ENCODE assay signal across 8 cellular contexts in genomic region chr19:45902651-45903625, GRCh38. TPM values are rescaled to one million over a fixed set of nuclear protein-coding genes. Genes with fewer than 3 reads are reported as not detected.
DNase-seq lines count a peak whose midpoint lies in the region; ATAC-seq and TF ChIP-seq lines count a peak whose summit lies in the region.

No MANE protein-coding gene starts in this region.

- no peak for TF ChIP-seq CTCF in glutamatergic neuron (IDR thresholded peaks at IDR 0.05; ENCODE audit: partially characterized antibody, unreplicated experiment)
- no peak for TF ChIP-seq CTCF in osteocyte (IDR thresholded peaks at IDR 0.05)

- H3K4me3 ChIP-seq in thymus (ENCODE audit: low read length) = peak overlapping the region; percentile 79

- 2% methylated on average over 73 of the region's 73 CpGs for WGBS in thymus

- TF ChIP-seq POLR2A in GM10847 (IDR thresholded peaks at IDR 0.05; ENCODE audit: extremely low read depth, insufficient read length) = peak; percentile 84

- peak overlapping the region; percentile 76 for H3K27ac Mint-ChIP-seq in activated naive CD8-positive, alpha-beta T cell
- H3K27ac Mint-ChIP-seq in glutamatergic neuron (ENCODE audit: unreplicated experiment) = peak overlapping the region; percentile 72
- peak overlapping the region; percentile 69 for H3K27ac Mint-ChIP-seq in osteocyte (ENCODE audit: unreplicated experiment)

- H3K9me3 Mint-ChIP-seq in activated naive CD8-positive, alpha-beta T cell (ENCODE audit: low read depth) = no peaks in the 10 kb centered on the region
- peaks cover 13% of the 10 kb centered on the region for H3K9me3 Mint-ChIP-seq in glutamatergic neuron (ENCODE audit: unreplicated experiment)
- no peaks in the 10 kb centered on the region for H3K9me3 Mint-ChIP-seq in osteocyte (ENCODE audit: unreplicated experiment)

- H3K27me3 ChIP-seq in thymus (ENCODE audit: control insufficient read depth, insufficient read depth) = no peaks in the 10 kb centered on the region

- ATAC-seq in HG02623 (IDR thresholded peaks at IDR 0.05; ENCODE audit: unreplicated experiment) = peak; percentile 81
- ATAC-seq in SK-N-SH treated with all-trans-retinoic acid at 6 μM for 48 hours = peak; percentile 93

- no peaks in the 10 kb centered on the region for H3K9me3 ChIP-seq in thymus (ENCODE audit: control insufficient read depth)

- peak overlapping the region; percentile 93 for H3K4me3 Mint-ChIP-seq in activated naive CD8-positive, alpha-beta T cell
- H3K4me3 Mint-ChIP-seq in glutamatergic neuron (ENCODE audit: unreplicated experiment) (peak overlapping the region; percentile 82), osteocyte (ENCODE audit: unreplicated experiment) (peak overlapping the region; percentile 90)

- no peaks in the 10 kb centered on the region for H3K27me3 Mint-ChIP-seq in activated naive CD8-positive, alpha-beta T cell
- H3K27me3 Mint-ChIP-seq in glutamatergic neuron (ENCODE audit: unreplicated experiment) (peaks cover 13% of the 10 kb centered on the region), osteocyte (ENCODE audit: unreplicated experiment) (no peaks in the 10 kb centered on the region)

- peaks cover 7% of the 10 kb centered on the region for H3K4me1 ChIP-seq in thymus (ENCODE audit: control insufficient read depth, insufficient read depth, low read length)

- peaks cover 10% of the 10 kb centered on the region for H3K36me3 ChIP-seq in thymus (ENCODE audit: control insufficient read depth, insufficient read depth)

- H3K36me3 Mint-ChIP-seq in activated naive CD8-positive, alpha-beta T cell = peaks cover 8% of the 10 kb centered on the region
- H3K36me3 Mint-ChIP-seq in glutamatergic neuron (ENCODE audit: unreplicated experiment) = peaks cover 10% of the 10 kb centered on the region
- peaks cover 10% of the 10 kb centered on the region for H3K36me3 Mint-ChIP-seq in osteocyte (ENCODE audit: unreplicated experiment)

- peak; percentile 96 for DNase-seq in NCI-H1092 treated with DMSO at 0.1 percent for 48 hours (lab: John Stamatoyannopoulos, UW)
- peak; percentile 99 for DNase-seq in glutamatergic neuron
- peak; percentile 100 for DNase-seq in osteocyte (ENCODE audit: extremely low spot score, unreplicated experiment)

- peaks cover 16% of the 10 kb centered on the region for H3K4me1 Mint-ChIP-seq in activated naive CD8-positive, alpha-beta T cell (ENCODE audit: low read depth)
- peaks cover 1% of the 10 kb centered on the region for H3K4me1 Mint-ChIP-seq in glutamatergic neuron (ENCODE audit: low read depth, unreplicated experiment)
- H3K4me1 Mint-ChIP-seq in osteocyte (ENCODE audit: unreplicated experiment) = peaks cover 12% of the 10 kb centered on the region

- H3K27ac ChIP-seq in thymus (ENCODE audit: low read depth) = peak overlapping the region; percentile 91

TF ChIP-seq in SK-N-SH treated with all-trans-retinoic acid at 6 μM for 48 hours, 23 proteins besides CTCF, POLR2A, EP300 and RAD21:
- TF ChIP-seq ZFP30 (CRISPR knock-in tag; IDR thresholded peaks at IDR 0.05) (no peak), RARB (CRISPR knock-in tag; IDR thresholded peaks at IDR 0.05) (no peak), CSDC2 (CRISPR knock-in tag; IDR thresholded peaks at IDR 0.05) (no peak), ESRRG (CRISPR knock-in tag; IDR thresholded peaks at IDR 0.05) (no peak), ARNTL (CRISPR knock-in tag; IDR thresholded peaks at IDR 0.05; ENCODE audit: borderline replicate concordance, low read depth) (no peak), OSR1 (CRISPR knock-in tag; IDR thresholded peaks at IDR 0.05) (no peak), ZC3H10 (CRISPR knock-in tag; IDR thresholded peaks at IDR 0.05) (no peak), GLIS3 (CRISPR knock-in tag; IDR thresholded peaks at IDR 0.05) (no peak), PATZ1 (CRISPR knock-in tag; IDR thresholded peaks at IDR 0.05; ENCODE audit: borderline replicate concordance) (no peak), BACH2 (CRISPR knock-in tag; IDR thresholded peaks at IDR 0.05; ENCODE audit: borderline replicate concordance) (no peak), SNAI2 (CRISPR knock-in tag; IDR thresholded peaks at IDR 0.05) (no peak), ZNF70 (CRISPR knock-in tag; IDR thresholded peaks at IDR 0.05) (no peak), TCF4 (CRISPR knock-in tag; IDR thresholded peaks at IDR 0.05; ENCODE audit: borderline replicate concordance) (no peak), CREB5 (CRISPR knock-in tag; IDR thresholded peaks at IDR 0.05; ENCODE audit: low read depth) (no peak)

RNA-seq across cellular contexts. Expression of gene MYPOP, which starts 0.5 kb away (rescaled TPM):
- total RNA-seq in glutamatergic neuron (ENCODE audit: unreplicated experiment) = 7.1 TPM
- 9.9 and 10.4 TPM in 2 replicates for total RNA-seq in osteocyte
- 9.1 TPM for polyA plus RNA-seq in thymus

RNA-seq across cellular contexts. Expression of gene NANOS2, which starts 11.6 kb away (rescaled TPM):
- total RNA-seq in glutamatergic neuron (ENCODE audit: unreplicated experiment) (not detected), osteocyte (not detected in 2 replicates)
- 0.07 TPM for polyA plus RNA-seq in thymus

RNA-seq across cellular contexts. Expression of gene IRF2BP1, which starts 17.0 kb away (rescaled TPM):
- total RNA-seq in glutamatergic neuron (ENCODE audit: unreplicated experiment) (19.2 TPM), osteocyte (29.4 and 30.9 TPM in 2 replicates)
- polyA plus RNA-seq in thymus = 12.3 TPM

RNA-seq across cellular contexts. Expression of gene FOXA3, which starts 38.8 kb away (rescaled TPM):
- total RNA-seq in glutamatergic neuron (ENCODE audit: unreplicated experiment) (1.0 TPM), osteocyte (not detected in 2 replicates)
- polyA plus RNA-seq in thymus = 0.23 TPM

RNA-seq across cellular contexts. Expression of gene SYMPK, which starts 40.0 kb away (rescaled TPM):
- total RNA-seq in glutamatergic neuron (ENCODE audit: unreplicated experiment) (78.1 TPM), osteocyte (67.2 and 72.1 TPM in 2 replicates)
- 151 TPM for polyA plus RNA-seq in thymus

Comparison
In these comparisons a context has a peak if more than half of its experiments do, and no peak if none do; other contexts are left out.
1. Peak in every context shown above with its lines: DNase-seq, ATAC-seq, H3K4me3 ChIP-seq and H3K27ac ChIP-seq.